ENCODE assay signal across 10 cellular contexts in the genomic region with DNA sequence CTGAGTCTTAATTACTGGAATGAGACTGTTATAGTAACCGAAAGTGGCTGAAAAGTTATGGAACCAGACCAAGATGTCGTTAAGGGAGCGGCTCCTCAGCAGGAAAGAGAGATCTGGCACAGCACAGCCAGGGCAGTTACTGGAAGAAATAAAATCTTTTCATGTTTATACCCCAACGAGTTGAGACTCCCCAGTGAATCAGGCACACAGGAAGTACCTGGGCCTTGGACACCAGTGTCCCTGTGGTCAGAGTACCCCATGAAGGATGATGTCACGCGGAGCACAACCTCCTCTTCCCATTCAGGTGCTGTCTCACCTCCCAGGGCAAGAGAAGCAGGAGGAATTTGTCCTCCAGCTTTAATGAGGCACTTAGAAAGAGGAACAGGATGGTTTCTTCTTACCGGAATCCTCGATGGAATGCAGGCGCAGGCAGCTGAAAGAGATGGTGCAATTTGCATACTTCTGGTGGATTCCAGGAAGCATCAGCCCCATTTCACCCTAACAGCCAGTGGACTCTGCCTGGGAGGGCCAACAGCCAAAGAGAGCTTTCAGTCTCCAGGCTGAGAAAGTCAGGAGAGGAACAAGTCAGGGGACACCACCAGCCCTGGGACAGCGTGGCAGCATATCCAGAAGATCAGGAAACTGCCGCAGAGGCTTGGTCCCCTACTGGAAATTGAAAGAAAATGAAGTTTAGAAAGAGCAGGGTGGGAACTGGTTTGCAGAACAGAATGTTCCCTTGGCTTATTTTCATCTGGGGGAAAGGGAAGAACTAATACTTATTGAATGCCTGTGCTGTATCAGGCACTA. TPM values are rescaled to one million over a fixed set of nuclear protein-coding genes. Genes with fewer than 3 reads are reported as not detected.
DNase-seq lines count a peak whose midpoint lies in the region; ATAC-seq and TF ChIP-seq lines count a peak whose summit lies in the region.
"Had no signal": no experiment of that assay in that cellular context is flagged by ENCODE, and none has a peak within 500 bp of the region (broad histone marks: within the 10 kb centered on the region; RNA-seq: fewer than 3 reads in every experiment).

No MANE protein-coding gene starts in this region.

- no peak for TF ChIP-seq POLR2A in sigmoid colon (IDR thresholded peaks at IDR 0.05)

- peak; percentile 74 for DNase-seq in EL
- DNase-seq in mammary epithelial cell: peak; percentile 43
- DNase-seq in iris pigment epithelial cell (ENCODE audit: low read depth): peak; percentile 95
- DNase-seq in sigmoid colon: peak; percentile 92
- no peak for DNase-seq in globus pallidus (ENCODE audit: low spot score)
- no peak for DNase-seq in NCI-H524 treated with DMSO at 0.1 percent for 48 hours (lab: John Stamatoyannopoulos, UW)
- DNase-seq in NCI-H2196 (lab: John Stamatoyannopoulos, UW; ENCODE audit: unreplicated experiment): no peak
- DNase-seq: activated naive CD8-positive, alpha-beta T cell treated with anti-CD3 and anti-CD28 coated beads, Interleukin-2, amount 10 ng/mL, durations not matched to agents 7 days and 5 days had no signal

- peak overlapping the region; percentile 90 for H2AFZ ChIP-seq in mammary epithelial cell (ENCODE audit: low read depth, low read length)

- H3K4me2 ChIP-seq in mammary epithelial cell (ENCODE audit: insufficient read depth, low read depth, low read length): peak overlapping the region; percentile 66

- TF ChIP-seq CTCF in mammary epithelial cell (conservative IDR thresholded peaks at IDR 0.05 in 1 of 2, IDR thresholded peaks at IDR 0.05 in 1 of 2; ENCODE audit: extremely low read depth in 1 of 2, insufficient read depth in 1 of 2, low read depth in 1 of 2, low read length in 2 of 2) (no peak), sigmoid colon (IDR thresholded peaks at IDR 0.05) (no peak)

- no peaks in the 10 kb centered on the region for H3K79me2 ChIP-seq in mammary epithelial cell (ENCODE audit: insufficient read depth, low read length)

- H3K9me3 ChIP-seq in mammary epithelial cell (replicated peaks; ENCODE audit: insufficient read depth, low read length): no peaks in the 10 kb centered on the region
- no peaks in the 10 kb centered on the region for H3K9me3 ChIP-seq in sigmoid colon

- 16% methylated on average over 11 of the region's 11 CpGs for WGBS in mammary epithelial cell (ENCODE audit: low coverage, missing lambda C conversion rate)
- 10 to 37% methylated on average over 11 of the region's 11 CpGs for whole genome bisulfite sequencing in sigmoid colon, 2 donors

- in situ Hi-C loops in mammary epithelial cell (cut with MboI; ENCODE audit: low sequenced_read_pairs in 2 of 2): loop anchor here in 1 of 2 donors (10.0 to 25.0 kb wide), 2 partner anchors 55 to 98 kb away; no protein-coding TSS in a partner anchor

- H3K27ac ChIP-seq in mammary epithelial cell (ENCODE audit: insufficient read depth, low read depth, low read length) (peak overlapping the region; percentile 17), sigmoid colon (peak overlapping the region; percentile 58 to 87 (median 84))

- peaks cover 21% of the 10 kb centered on the region for H3K4me1 ChIP-seq in mammary epithelial cell (ENCODE audit: insufficient read depth, low read length)
- H3K4me1 ChIP-seq in sigmoid colon: peaks cover 0 to 31% (median 28%) of the 10 kb centered on the region in 4 donors

- CTCF ChIA-PET in mammary epithelial cell (lab: Charles Lee; ENCODE audit: low non-redundant PET): interaction anchor here (0.6 to 0.9 kb wide), 2 partner anchors 9 to 62 kb away, joined by 4 to 7 read pairs; no protein-coding TSS in a partner anchor

- intact Hi-C loops in mammary epithelial cell (cut with micrococcal nuclease): loop anchor here (10.0 kb wide), 2 partner anchors 365 to 875 kb away; no protein-coding TSS in a partner anchor
- intact Hi-C loops in sigmoid colon (cut with DNase I): no loop called here

- TF ChIP-seq EP300 in sigmoid colon (IDR thresholded peaks at IDR 0.05): peak; percentile 19 to 85 (median 39)

- ATAC-seq in GM21737 (IDR thresholded peaks at IDR 0.05; ENCODE audit: unreplicated experiment): no peak
- ATAC-seq: natural killer cell treated with Interleukin-12 subunit alpha and Interleukin-12 subunit beta and Interleukin-15 and Interleukin-18, amount 100 ng/mL, for 72 hours had no signal

- dilution Hi-C loops in mammary epithelial cell (cut with HindIII; ENCODE audit: low sequenced_read_pairs): no loop called here

- no peaks in the 10 kb centered on the region for H4K20me1 ChIP-seq in mammary epithelial cell (ENCODE audit: insufficient read depth, low read length)

- BruUV-seq in mammary epithelial cell (replicated peaks; lab: Mats Ljungman, UMichigan): no TSS peak

- no peaks in the 10 kb centered on the region for H3K27me3 ChIP-seq in mammary epithelial cell (ENCODE audit: insufficient read depth, low read length)
- H3K27me3 ChIP-seq in sigmoid colon: no peaks in the 10 kb centered on the region

- H3K36me3 ChIP-seq in mammary epithelial cell (ENCODE audit: insufficient read depth, low read length) (no peaks in the 10 kb centered on the region), sigmoid colon (no peaks in the 10 kb centered on the region)

- no peak overlapping the region for H3K9ac ChIP-seq in mammary epithelial cell (ENCODE audit: insufficient read depth, low read length)

- H3K4me3 ChIP-seq in mammary epithelial cell (replicated peaks in 1 of 3; ENCODE audit: insufficient read depth in 1 of 3, low read depth in 2 of 3, low read length in 3 of 3) (peak overlapping the region in 1 of 3 experiments; percentile 4), sigmoid colon (peak overlapping the region in 3 of 4 donors; percentile 26 to 33 (median 27))

RNA-seq across cellular contexts. Expression of gene CTTNBP2NL, which starts 35.9 kb away (rescaled TPM):
- total RNA-seq in mammary epithelial cell (10 to 100 TPM; 19.3 to 45.5 TPM), sigmoid colon (10 to 100 TPM; 15.1 to 25.5 (median 17.0) TPM)
- polyA plus RNA-seq in mammary epithelial cell (9.0 TPM), sigmoid colon (10 to 100 TPM; 11.4 to 17.3 (median 13.4) TPM)
- polyA minus RNA-seq in mammary epithelial cell: 10.5 TPM

Comparison
In these comparisons a context has a peak if more than half of its experiments do, and no peak if none do; other contexts are left out.
1. DNase-seq: peak in EL (single experiment), mammary epithelial cell (single experiment), iris pigment epithelial cell (single experiment) and sigmoid colon (single experiment); none in globus pallidus (single experiment), NCI-H524 treated with DMSO at 0.1 percent for 48 hours (single experiment) and NCI-H2196 (single experiment).